Comparison of ENCODE assay signal across 8 cellular contexts in genomic region chr17:80649672-80650338, GRCh38.
DNase-seq lines count a peak whose midpoint lies in the region; ATAC-seq lines count a peak whose summit lies in the region.

No MANE protein-coding gene starts in this region.

- DNase-seq in NCI-H2227 (lab: John Stamatoyannopoulos, UW; ENCODE audit: unreplicated experiment) (peak; percentile 36), NCI-H2227 treated with DMSO at 0.1 percent for 48 hours (lab: John Stamatoyannopoulos, UW) (no peak), OCI-M1 (lab: John Stamatoyannopoulos, UW) (peak; percentile 53), foreskin melanocyte (peak; percentile 83), pulmonary artery endothelial cell (ENCODE audit: low read depth, low spot score) (peak; percentile 30), KG1 (lab: John Stamatoyannopoulos, UW) (no peak)
- DNase-seq in activated T-cell treated with anti-CD3 and anti-CD28 coated beads, Interleukin-2, amount 50 U/mL, for 48 hours, result peak; percentile 82 to 86

- no peak for ATAC-seq in GM18909 (IDR thresholded peaks at IDR 0.05; ENCODE audit: poor library complexity, unreplicated experiment)

Comparison
In these comparisons a context has a peak if more than half of its experiments do, and no peak if none do; other contexts are left out.
1. DNase-seq: peak in NCI-H2227 (single experiment), OCI-M1 (single experiment), activated T-cell treated with anti-CD3 and anti-CD28 coated beads, Interleukin-2, amount 50 U/mL, for 48 hours (2 of 2), foreskin melanocyte (single experiment) and pulmonary artery endothelial cell (single experiment); none in NCI-H2227 treated with DMSO at 0.1 percent for 48 hours (single experiment) and KG1 (single experiment).